8 cellular contexts compared by ENCODE assay signal in the genomic region with DNA sequence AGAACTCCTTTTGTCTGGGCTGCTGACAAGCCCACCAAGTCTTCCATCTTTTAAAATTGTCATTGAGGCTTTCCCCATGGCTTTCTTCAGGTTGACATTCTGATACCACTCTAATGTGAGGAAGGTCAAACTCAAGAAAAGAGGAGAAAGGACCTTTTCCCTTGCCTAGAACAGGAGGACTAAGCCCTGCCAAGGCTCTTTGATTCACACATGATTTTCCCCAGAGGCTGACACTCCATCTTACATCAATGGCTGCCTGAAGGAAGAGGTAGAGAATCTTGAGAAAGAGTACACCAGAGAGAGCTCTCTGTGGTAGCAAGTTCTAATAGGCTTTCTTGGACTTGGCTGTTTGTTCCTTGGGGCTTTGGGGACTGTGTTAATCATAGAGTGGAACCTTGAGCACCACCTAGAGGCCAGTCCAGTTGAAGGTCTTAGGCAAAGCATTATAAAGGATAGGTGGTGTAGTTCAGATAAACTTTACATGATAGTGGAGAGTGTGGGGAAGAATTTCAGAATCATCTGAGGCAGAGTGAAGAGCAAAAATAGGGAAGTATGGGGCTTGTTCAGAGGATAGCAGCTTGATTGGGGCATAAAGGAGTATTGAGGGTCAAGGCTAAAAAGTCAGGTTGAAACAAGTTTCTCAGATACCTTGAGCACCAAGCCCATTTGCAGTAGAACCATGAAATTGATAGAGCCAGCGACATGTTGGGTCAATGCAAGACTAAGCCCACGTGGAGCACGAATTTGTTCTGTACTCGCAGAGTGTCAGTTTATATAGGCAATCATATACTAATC. TPM values are rescaled to one million over a fixed set of nuclear protein-coding genes. Genes with fewer than 3 reads are reported as not detected.
DNase-seq lines count a peak whose midpoint lies in the region; ATAC-seq and TF ChIP-seq lines count a peak whose summit lies in the region.

No MANE protein-coding gene starts in this region.

- H3K9me3 ChIP-seq in CD4-positive, alpha-beta T cell (ENCODE audit: control insufficient read depth, low read length) = no peaks in the 10 kb centered on the region

- no peaks in the 10 kb centered on the region for H3K27me3 ChIP-seq in CD4-positive, alpha-beta T cell (ENCODE audit: control insufficient read depth, insufficient read depth, low read length)

- CTCF ChIA-PET in CD4-positive, alpha-beta T cell (lab: Charles Lee) = interaction anchor here (0.6 to 3.5 kb wide), 10 partner anchors 19 to 155 kb away, joined by 3 to 18 read pairs (median 4); partner anchors contain the start of gene GNPDA1

- TF ChIP-seq CTCF in CD4-positive, alpha-beta T cell (IDR thresholded peaks at IDR 0.05) = peak; percentile 75
- TF ChIP-seq CTCF in progenitor cell of endocrine pancreas (IDR thresholded peaks at IDR 0.05; ENCODE audit: unreplicated experiment) = peak; percentile 77

- H3K27ac Mint-ChIP-seq in CD4-positive, alpha-beta T cell = no peak overlapping the region
- H3K27ac Mint-ChIP-seq in activated T-helper 2 cell treated with anti-CD3 and anti-CD28 coated beads, Interferon-gamma antibody, Interleukin-2, Interleukin-4, amounts not matched to agents 10 μg/mL and 5 μg/mL and 100 μg/mL, durations not matched to agents 14 hours and 24 hours and 36 hours = no peak overlapping the region
- no peak overlapping the region for H3K27ac Mint-ChIP-seq in progenitor cell of endocrine pancreas

- no peaks in the 10 kb centered on the region for H3K27me3 Mint-ChIP-seq in CD4-positive, alpha-beta T cell
- no peaks in the 10 kb centered on the region for H3K27me3 Mint-ChIP-seq in activated T-helper 2 cell treated with anti-CD3 and anti-CD28 coated beads, Interferon-gamma antibody, Interleukin-2, Interleukin-4, amounts not matched to agents 10 μg/mL and 5 μg/mL and 100 μg/mL, durations not matched to agents 14 hours and 24 hours and 36 hours (ENCODE audit: low read depth)
- H3K27me3 Mint-ChIP-seq in progenitor cell of endocrine pancreas = no peaks in the 10 kb centered on the region

- no peak overlapping the region for H3K4me3 Mint-ChIP-seq in CD4-positive, alpha-beta T cell
- H3K4me3 Mint-ChIP-seq in activated T-helper 2 cell treated with anti-CD3 and anti-CD28 coated beads, Interferon-gamma antibody, Interleukin-2, Interleukin-4, amounts not matched to agents 10 μg/mL and 5 μg/mL and 100 μg/mL, durations not matched to agents 14 hours and 24 hours and 36 hours (ENCODE audit: low read depth) = no peak overlapping the region
- no peak overlapping the region for H3K4me3 Mint-ChIP-seq in progenitor cell of endocrine pancreas (ENCODE audit: low read depth)

- no peaks in the 10 kb centered on the region for H3K9me3 Mint-ChIP-seq in CD4-positive, alpha-beta T cell
- H3K9me3 Mint-ChIP-seq in activated T-helper 2 cell treated with anti-CD3 and anti-CD28 coated beads, Interferon-gamma antibody, Interleukin-2, Interleukin-4, amounts not matched to agents 10 μg/mL and 5 μg/mL and 100 μg/mL, durations not matched to agents 14 hours and 24 hours and 36 hours = no peaks in the 10 kb centered on the region
- H3K9me3 Mint-ChIP-seq in progenitor cell of endocrine pancreas (ENCODE audit: low read depth) = no peaks in the 10 kb centered on the region

- peak; percentile 28 to 58 (median 44) for DNase-seq in CD4-positive, alpha-beta T cell
- DNase-seq in HK-2 (ENCODE audit: unreplicated experiment) (peak; percentile 17), RKO (ENCODE audit: low spot score) (peak; percentile 71), germinal center (ENCODE audit: low spot score) (peak; percentile 64), progenitor cell of endocrine pancreas (ENCODE audit: low spot score, unreplicated experiment) (peak; percentile 24), NCI-H2107 (lab: John Stamatoyannopoulos, UW) (no peak)
- DNase-seq in activated T-helper 2 cell treated with anti-CD3 and anti-CD28 coated beads, Interferon-gamma antibody, Interleukin-2, Interleukin-4, amounts not matched to agents 10 μg/mL and 5 μg/mL and 100 μg/mL, durations not matched to agents 14 hours and 24 hours and 36 hours (ENCODE audit: low spot score) = peak; percentile 45

- ATAC-seq in CD4-positive, alpha-beta T cell (ENCODE audit: poor library complexity) = peak; percentile 74
- ATAC-seq in GM19324 (IDR thresholded peaks at IDR 0.05; ENCODE audit: low FRiP score, unreplicated experiment) = peak; percentile 67

- POLR2A ChIA-PET in CD4-positive, alpha-beta T cell (lab: Charles Lee) = interaction anchor here (1.2 to 1.5 kb wide), 2 partner anchors 120 to 176 kb away, joined by 3 read pairs; partner anchors contain the start of gene RNF14

- H3K36me3 Mint-ChIP-seq in CD4-positive, alpha-beta T cell (ENCODE audit: low read depth) = peaks cover 36% of the 10 kb centered on the region
- H3K36me3 Mint-ChIP-seq in activated T-helper 2 cell treated with anti-CD3 and anti-CD28 coated beads, Interferon-gamma antibody, Interleukin-2, Interleukin-4, amounts not matched to agents 10 μg/mL and 5 μg/mL and 100 μg/mL, durations not matched to agents 14 hours and 24 hours and 36 hours (ENCODE audit: low read depth) = peaks cover 53% of the 10 kb centered on the region
- peaks cover 36% of the 10 kb centered on the region for H3K36me3 Mint-ChIP-seq in progenitor cell of endocrine pancreas (ENCODE audit: insufficient read depth)

- intact Hi-C loops in CD4-positive, alpha-beta T cell (cut with DNase I, micrococcal nuclease) = loop anchor here in 1 of 2 experiments (1.0 to 10.0 kb wide), 2 partner anchors 153 to 451 kb away; no protein-coding TSS in a partner anchor
- intact Hi-C loops in activated T-helper 2 cell treated with anti-CD3 and anti-CD28 coated beads, Interferon-gamma antibody, Interleukin-2, Interleukin-4, amounts not matched to agents 10 μg/mL and 5 μg/mL and 100 μg/mL, durations not matched to agents 14 hours and 24 hours and 36 hours (cut with micrococcal nuclease) = loop anchor here (1.0 to 10.0 kb wide), 4 partner anchors 37 to 451 kb away; partner anchors contain the start of gene NDFIP1

- H3K27ac ChIP-seq in CD4-positive, alpha-beta T cell (ENCODE audit: low read depth, low read length) = no peak overlapping the region

- H3K4me1 Mint-ChIP-seq in CD4-positive, alpha-beta T cell (ENCODE audit: low read depth) = peaks cover 5% of the 10 kb centered on the region
- H3K4me1 Mint-ChIP-seq in activated T-helper 2 cell treated with anti-CD3 and anti-CD28 coated beads, Interferon-gamma antibody, Interleukin-2, Interleukin-4, amounts not matched to agents 10 μg/mL and 5 μg/mL and 100 μg/mL, durations not matched to agents 14 hours and 24 hours and 36 hours (ENCODE audit: low read depth) = peaks cover 3% of the 10 kb centered on the region
- peaks cover 6% of the 10 kb centered on the region for H3K4me1 Mint-ChIP-seq in progenitor cell of endocrine pancreas (ENCODE audit: low read depth)

RNA-seq across cellular contexts. Expression of gene NDFIP1, which starts 36.7 kb away (rescaled TPM):
- total RNA-seq in CD4-positive, alpha-beta T cell = 100 to 1,000 TPM; 185 to 192 TPM
- 118 and 121 TPM in 2 replicates for total RNA-seq in activated T-helper 2 cell treated with anti-CD3 and anti-CD28 coated beads, Interferon-gamma antibody, Interleukin-2, Interleukin-4, amounts not matched to agents 10 μg/mL and 5 μg/mL and 100 μg/mL, durations not matched to agents 14 hours and 24 hours and 36 hours
- 228 and 247 TPM in 2 replicates for total RNA-seq in progenitor cell of endocrine pancreas
